Comparison of ENCODE assay signal across 8 cellular contexts in the genomic region with DNA sequence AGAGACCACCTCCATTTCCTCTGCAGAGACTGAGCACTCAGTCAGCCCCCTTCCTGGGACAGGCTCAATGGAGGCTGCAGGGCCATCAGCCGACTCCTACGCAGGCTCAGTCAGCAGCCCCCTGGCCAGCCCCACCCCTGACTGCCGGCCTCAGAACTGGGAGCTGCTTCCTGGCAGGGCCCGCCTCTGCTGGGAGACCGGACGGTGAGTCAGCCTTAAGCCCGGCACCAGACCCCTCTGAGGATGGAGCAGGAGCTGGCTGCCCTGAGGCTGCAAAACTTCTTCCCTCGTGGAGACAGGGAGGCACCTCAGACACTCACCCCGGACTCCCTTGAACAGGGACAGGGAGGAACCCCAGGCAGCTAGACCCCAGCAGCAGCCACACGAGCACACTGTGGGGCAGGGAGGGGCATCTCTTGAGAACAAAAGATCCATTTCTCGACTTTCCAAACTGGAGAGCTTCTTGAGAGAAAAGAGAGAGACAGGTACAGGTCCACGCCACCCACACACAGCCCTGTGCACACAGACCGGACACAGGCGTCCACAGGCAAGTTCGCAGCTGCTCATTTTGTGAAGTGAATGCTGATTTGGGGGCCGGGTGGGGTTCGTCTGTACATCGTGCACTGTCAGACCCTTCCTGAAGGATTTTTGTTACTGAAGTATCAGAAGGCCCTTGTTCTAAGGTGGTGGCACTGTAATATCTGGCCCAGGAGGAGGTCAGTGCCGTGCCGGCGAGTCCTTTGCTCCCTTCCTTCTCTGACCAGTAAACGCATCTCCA. TPM values are rescaled to one million over a fixed set of nuclear protein-coding genes. Genes with fewer than 3 reads are reported as not detected.
DNase-seq lines count a peak whose midpoint lies in the region; ATAC-seq and TF ChIP-seq lines count a peak whose summit lies in the region.

No MANE protein-coding gene starts in this region.

- peak overlapping the region; percentile 71 for H3K4me3 Mint-ChIP-seq in activated T-helper 2 cell treated with anti-CD3 and anti-CD28 coated beads, Interferon-gamma antibody, Interleukin-2, Interleukin-4, amounts not matched to agents 10 μg/mL and 5 μg/mL and 100 μg/mL, durations not matched to agents 14 hours and 24 hours and 36 hours (ENCODE audit: low read depth)
- H3K4me3 Mint-ChIP-seq in glutamatergic neuron (ENCODE audit: unreplicated experiment) (peak overlapping the region; percentile 98), osteocyte (ENCODE audit: unreplicated experiment) (peak overlapping the region; percentile 88)

- H3K9me3 Mint-ChIP-seq in activated T-helper 2 cell treated with anti-CD3 and anti-CD28 coated beads, Interferon-gamma antibody, Interleukin-2, Interleukin-4, amounts not matched to agents 10 μg/mL and 5 μg/mL and 100 μg/mL, durations not matched to agents 14 hours and 24 hours and 36 hours: no peaks in the 10 kb centered on the region
- peaks cover 27% of the 10 kb centered on the region for H3K9me3 Mint-ChIP-seq in glutamatergic neuron (ENCODE audit: unreplicated experiment)
- no peaks in the 10 kb centered on the region for H3K9me3 Mint-ChIP-seq in osteocyte (ENCODE audit: unreplicated experiment)

- peaks cover 26% of the 10 kb centered on the region for H3K27me3 Mint-ChIP-seq in activated T-helper 2 cell treated with anti-CD3 and anti-CD28 coated beads, Interferon-gamma antibody, Interleukin-2, Interleukin-4, amounts not matched to agents 10 μg/mL and 5 μg/mL and 100 μg/mL, durations not matched to agents 14 hours and 24 hours and 36 hours (ENCODE audit: low read depth)
- H3K27me3 Mint-ChIP-seq in glutamatergic neuron (ENCODE audit: unreplicated experiment): peaks cover 34% of the 10 kb centered on the region
- H3K27me3 Mint-ChIP-seq in osteocyte (ENCODE audit: unreplicated experiment): no peaks in the 10 kb centered on the region

- H3K4me1 Mint-ChIP-seq in activated T-helper 2 cell treated with anti-CD3 and anti-CD28 coated beads, Interferon-gamma antibody, Interleukin-2, Interleukin-4, amounts not matched to agents 10 μg/mL and 5 μg/mL and 100 μg/mL, durations not matched to agents 14 hours and 24 hours and 36 hours (ENCODE audit: low read depth): peaks cover 31% of the 10 kb centered on the region
- H3K4me1 Mint-ChIP-seq in glutamatergic neuron (ENCODE audit: low read depth, unreplicated experiment) (peaks cover 3% of the 10 kb centered on the region), osteocyte (ENCODE audit: unreplicated experiment) (peaks cover 60% of the 10 kb centered on the region)

- DNase-seq in DMS153 (lab: John Stamatoyannopoulos, UW): peak; percentile 37
- peak; percentile 91 for DNase-seq in LHCN-M2 (ENCODE audit: low read depth)
- DNase-seq in activated T-helper 2 cell treated with anti-CD3 and anti-CD28 coated beads, Interferon-gamma antibody, Interleukin-2, Interleukin-4, amounts not matched to agents 10 μg/mL and 5 μg/mL and 100 μg/mL, durations not matched to agents 14 hours and 24 hours and 36 hours (ENCODE audit: low spot score): peak; percentile 31
- DNase-seq in glutamatergic neuron: peak; percentile 80
- DNase-seq in osteocyte (ENCODE audit: extremely low spot score, unreplicated experiment): peak; percentile 96
- no peak for DNase-seq in stimulated activated naive CD4-positive, alpha-beta T cell treated with Interleukin-2 at 50 U/mL for 16 hours (lab: John Stamatoyannopoulos, UW)
- DNase-seq in stimulated activated CD4-positive, alpha-beta T cell treated with anti-CD3 and anti-CD28 coated beads, Interleukin-12 subunit alpha, Interleukin-12 subunit beta, amount 100 ng/mL, for 4 hours: no peak

- peak overlapping the region; percentile 28 for H3K27ac Mint-ChIP-seq in activated T-helper 2 cell treated with anti-CD3 and anti-CD28 coated beads, Interferon-gamma antibody, Interleukin-2, Interleukin-4, amounts not matched to agents 10 μg/mL and 5 μg/mL and 100 μg/mL, durations not matched to agents 14 hours and 24 hours and 36 hours
- H3K27ac Mint-ChIP-seq in glutamatergic neuron (ENCODE audit: unreplicated experiment) (peak overlapping the region; percentile 100), osteocyte (ENCODE audit: unreplicated experiment) (peak overlapping the region; percentile 99)

- H3K36me3 Mint-ChIP-seq in activated T-helper 2 cell treated with anti-CD3 and anti-CD28 coated beads, Interferon-gamma antibody, Interleukin-2, Interleukin-4, amounts not matched to agents 10 μg/mL and 5 μg/mL and 100 μg/mL, durations not matched to agents 14 hours and 24 hours and 36 hours (ENCODE audit: low read depth): no peaks in the 10 kb centered on the region
- H3K36me3 Mint-ChIP-seq in glutamatergic neuron (ENCODE audit: unreplicated experiment) (no peaks in the 10 kb centered on the region), osteocyte (ENCODE audit: unreplicated experiment) (no peaks in the 10 kb centered on the region)

- ATAC-seq in GM19467 (IDR thresholded peaks at IDR 0.05; ENCODE audit: unreplicated experiment): no peak

- intact Hi-C loops in activated T-helper 2 cell treated with anti-CD3 and anti-CD28 coated beads, Interferon-gamma antibody, Interleukin-2, Interleukin-4, amounts not matched to agents 10 μg/mL and 5 μg/mL and 100 μg/mL, durations not matched to agents 14 hours and 24 hours and 36 hours (cut with micrococcal nuclease): loop anchor here (10.0 kb wide), 1 partner anchor 87 kb away; no protein-coding TSS in a partner anchor

- TF ChIP-seq CTCF in glutamatergic neuron (IDR thresholded peaks at IDR 0.05; ENCODE audit: partially characterized antibody, unreplicated experiment) (no peak), osteocyte (IDR thresholded peaks at IDR 0.05) (no peak)

RNA-seq across cellular contexts. Expression of a gene that starts 1.3 kb away (rescaled TPM):
- 443 and 463 TPM in 2 replicates for total RNA-seq in LHCN-M2 (2014; rRNA removed)
- 383 TPM for polyA plus RNA-seq in LHCN-M2 (2012)
- 2.9 and 3.7 TPM in 2 replicates for total RNA-seq in activated T-helper 2 cell treated with anti-CD3 and anti-CD28 coated beads, Interferon-gamma antibody, Interleukin-2, Interleukin-4, amounts not matched to agents 10 μg/mL and 5 μg/mL and 100 μg/mL, durations not matched to agents 14 hours and 24 hours and 36 hours
- 3,960 TPM for total RNA-seq in glutamatergic neuron (ENCODE audit: unreplicated experiment)
- 84.9 and 95.8 TPM in 2 replicates for total RNA-seq in osteocyte

RNA-seq across cellular contexts. Expression of a gene that starts 3.2 kb away (rescaled TPM):
- total RNA-seq in LHCN-M2 (2014; rRNA removed) (7.6 and 7.7 TPM in 2 replicates), glutamatergic neuron (ENCODE audit: unreplicated experiment) (12.8 TPM), osteocyte (6.5 and 6.9 TPM in 2 replicates)
- polyA plus RNA-seq in LHCN-M2 (2012): 3.4 TPM
- total RNA-seq in activated T-helper 2 cell treated with anti-CD3 and anti-CD28 coated beads, Interferon-gamma antibody, Interleukin-2, Interleukin-4, amounts not matched to agents 10 μg/mL and 5 μg/mL and 100 μg/mL, durations not matched to agents 14 hours and 24 hours and 36 hours: 5.8 and 6.2 TPM in 2 replicates

RNA-seq across cellular contexts. Expression of a gene that starts 26.7 kb away (rescaled TPM):
- total RNA-seq in LHCN-M2 (2014; rRNA removed): 78.2 and 87.1 TPM in 2 replicates
- polyA plus RNA-seq in LHCN-M2 (2012): 112 TPM
- total RNA-seq in activated T-helper 2 cell treated with anti-CD3 and anti-CD28 coated beads, Interferon-gamma antibody, Interleukin-2, Interleukin-4, amounts not matched to agents 10 μg/mL and 5 μg/mL and 100 μg/mL, durations not matched to agents 14 hours and 24 hours and 36 hours: 31.5 and 42.3 TPM in 2 replicates
- 96.0 TPM for total RNA-seq in glutamatergic neuron (ENCODE audit: unreplicated experiment)
- total RNA-seq in osteocyte: 78.7 and 82.8 TPM in 2 replicates

RNA-seq across cellular contexts. Expression of a gene that starts 48.5 kb away (rescaled TPM):
- total RNA-seq in LHCN-M2 (2014; rRNA removed) (171 and 180 TPM in 2 replicates), glutamatergic neuron (ENCODE audit: unreplicated experiment) (272 TPM), osteocyte (251 and 267 TPM in 2 replicates)
- polyA plus RNA-seq in LHCN-M2 (2012): 214 TPM
- total RNA-seq in activated T-helper 2 cell treated with anti-CD3 and anti-CD28 coated beads, Interferon-gamma antibody, Interleukin-2, Interleukin-4, amounts not matched to agents 10 μg/mL and 5 μg/mL and 100 μg/mL, durations not matched to agents 14 hours and 24 hours and 36 hours: 211 and 213 TPM in 2 replicates

Comparison
In these comparisons a context has a peak if more than half of its experiments do, and no peak if none do; other contexts are left out.
1. DNase-seq: peak in DMS153 (single experiment), LHCN-M2 (single experiment), activated T-helper 2 cell treated with anti-CD3 and anti-CD28 coated beads, Interferon-gamma antibody, Interleukin-2, Interleukin-4, amounts not matched to agents 10 μg/mL and 5 μg/mL and 100 μg/mL, durations not matched to agents 14 hours and 24 hours and 36 hours (single experiment), glutamatergic neuron (single experiment) and osteocyte (single experiment); none in stimulated activated naive CD4-positive, alpha-beta T cell treated with Interleukin-2 at 50 U/mL for 16 hours (single experiment) and stimulated activated CD4-positive, alpha-beta T cell treated with anti-CD3 and anti-CD28 coated beads, Interleukin-12 subunit alpha, Interleukin-12 subunit beta, amount 100 ng/mL, for 4 hours (single experiment).
2. H3K27ac Mint-ChIP-seq: peak in every context shown above with its lines; median percentile 100 in glutamatergic neuron; 99 in osteocyte; 28 in activated T-helper 2 cell treated with anti-CD3 and anti-CD28 coated beads, Interferon-gamma antibody, Interleukin-2, Interleukin-4, amounts not matched to agents 10 μg/mL and 5 μg/mL and 100 μg/mL, durations not matched to agents 14 hours and 24 hours and 36 hours.
3. RNA of a gene that starts 1.3 kb away (total RNA-seq): 3,960 TPM in glutamatergic neuron (single experiment), 443 to 463 TPM in LHCN-M2 and 84.9 to 95.8 TPM in osteocyte; 2.9 to 3.7 TPM in activated T-helper 2 cell treated with anti-CD3 and anti-CD28 coated beads, Interferon-gamma antibody, Interleukin-2, Interleukin-4, amounts not matched to agents 10 μg/mL and 5 μg/mL and 100 μg/mL, durations not matched to agents 14 hours and 24 hours and 36 hours; every median in the first group is over 10 times any median in the second.
4. Peak in every context shown above with its lines, with median percentiles within 50 percentile points of each other: H3K4me3 Mint-ChIP-seq.